In the genomic region with DNA sequence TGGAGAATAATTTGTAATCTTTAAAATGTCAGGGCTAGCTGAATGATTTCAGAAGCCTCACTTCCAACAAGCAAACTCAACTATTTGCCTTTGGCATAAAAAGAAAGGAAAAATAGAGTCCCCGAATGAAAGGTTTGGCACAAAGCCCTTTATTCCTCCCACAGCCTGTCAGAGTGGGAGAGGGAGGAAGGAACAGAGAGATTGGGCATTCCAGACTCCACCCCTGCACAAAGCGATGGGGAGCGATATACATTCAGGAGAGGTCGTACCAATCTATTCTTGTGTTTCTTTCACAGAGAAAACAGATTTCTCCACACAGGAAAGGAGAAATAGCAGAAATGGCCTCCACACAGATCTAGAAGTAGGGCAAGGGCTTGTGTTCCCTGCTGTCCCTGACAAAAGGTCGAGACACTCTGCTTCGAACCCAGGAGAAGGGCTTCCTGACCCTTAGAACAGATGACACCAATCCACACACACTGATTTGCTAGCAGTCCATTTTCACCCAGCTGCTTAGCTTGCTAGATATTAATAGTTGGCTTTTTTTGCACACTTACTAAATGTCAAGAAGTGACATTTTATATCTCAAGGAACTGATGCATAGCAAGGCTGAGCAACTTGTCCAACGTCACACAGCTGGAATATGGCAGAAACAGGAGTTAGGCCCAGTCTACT, we compare ENCODE assay signal across 13 cellular contexts.
A peak's percentile ranks its signal among the peaks of the same experiment; 100 is the strongest.
DNase-seq lines count a peak whose midpoint lies in the region; ATAC-seq and TF ChIP-seq lines count a peak whose summit lies in the region.
"Had no signal": no experiment of that assay in that cellular context is flagged by ENCODE, and none has a peak within 500 bp of the region (broad histone marks: within the 10 kb centered on the region; RNA-seq: fewer than 3 reads in every experiment).

No MANE protein-coding gene starts in this region.

- no peak overlapping the region for H3K27ac ChIP-seq in HEK293 (ENCODE audit: extremely low read depth, low read depth, low read length)
- peak overlapping the region; percentile 36 to 39 for H3K27ac ChIP-seq in coronary artery

- no peaks in the 10 kb centered on the region for H3K36me3 Mint-ChIP-seq in stimulated activated naive B cell treated with anti-CD40 and anti-IgM and Interleukin-4, amounts not matched to agents 10 μg/mL and 1 μg/mL and 100 μg/mL, for 72 hours
- H3K36me3 Mint-ChIP-seq: memory B cell had no signal

- DNase-seq in coronary artery (ENCODE audit: low spot score): no peak
- peak; percentile 68 for DNase-seq in inferior parietal cortex (ENCODE audit: extremely low spot score)
- no peak for DNase-seq in stimulated activated naive B cell treated with anti-CD40 and anti-IgM and Interleukin-4, amounts not matched to agents 10 μg/mL and 1 μg/mL and 100 μg/mL, for 72 hours
- no peak for DNase-seq in DMS114 treated with DMSO at 0.1 percent for 48 hours (lab: John Stamatoyannopoulos, UW; ENCODE audit: unreplicated experiment)
- DNase-seq in GM20000 (ENCODE audit: low spot score): no peak
- DNase-seq in NCI-H187 (lab: John Stamatoyannopoulos, UW): no peak
- no peak for DNase-seq in AML-193 (lab: John Stamatoyannopoulos, UW)
- DNase-seq: activated CD4-positive, alpha-beta T cell treated with anti-CD3 and anti-CD28 coated beads for 1 hour; activated T-cell treated with anti-CD3 and anti-CD28 coated beads, Interleukin-2, amount 50 U/mL, for 24 hours; GOT3; NCI-H2081 treated with DMSO at 0.1 percent for 48 hours had no signal

- no peaks in the 10 kb centered on the region for H3K9me3 Mint-ChIP-seq in stimulated activated naive B cell treated with anti-CD40 and anti-IgM and Interleukin-4, amounts not matched to agents 10 μg/mL and 1 μg/mL and 100 μg/mL, for 72 hours
- H3K9me3 Mint-ChIP-seq: activated T-cell treated with anti-CD3 and anti-CD28 coated beads, Interleukin-2, amount 50 U/mL, for 24 hours; memory B cell had no signal

- peak overlapping the region; percentile 48 to 55 for H3K4me3 Mint-ChIP-seq in stimulated activated naive B cell treated with anti-CD40 and anti-IgM and Interleukin-4, amounts not matched to agents 10 μg/mL and 1 μg/mL and 100 μg/mL, for 72 hours
- H3K4me3 Mint-ChIP-seq: activated T-cell treated with anti-CD3 and anti-CD28 coated beads, Interleukin-2, amount 50 U/mL, for 24 hours; memory B cell had no signal

- CTCF ChIA-PET in HEK293 (lab: Yijun Ruan, JAX): interaction anchor here (0.7 to 1.2 kb wide), 2 partner anchors 300 to 652 kb away, joined by 3 read pairs; no protein-coding TSS in a partner anchor

- H3K4me3 ChIP-seq in HEK293 (ENCODE audit: low read depth, low read length) (no peak overlapping the region), coronary artery (peak overlapping the region; percentile 53)

- H3K27ac Mint-ChIP-seq in stimulated activated naive B cell treated with anti-CD40 and anti-IgM and Interleukin-4, amounts not matched to agents 10 μg/mL and 1 μg/mL and 100 μg/mL, for 72 hours: peak overlapping the region; percentile 51
- H3K27ac Mint-ChIP-seq: activated T-cell treated with anti-CD3 and anti-CD28 coated beads, Interleukin-2, amount 50 U/mL, for 24 hours; memory B cell had no signal

- H3K27me3 Mint-ChIP-seq in stimulated activated naive B cell treated with anti-CD40 and anti-IgM and Interleukin-4, amounts not matched to agents 10 μg/mL and 1 μg/mL and 100 μg/mL, for 72 hours: peaks cover 0 to 28% of the 10 kb centered on the region in 2 donors

- peaks cover 3% of the 10 kb centered on the region; the same call in 1 of the 2 replicates for H3K4me1 ChIP-seq in HEK293 (ENCODE audit: control insufficient read depth, insufficient read depth, low read length)

- POLR2A ChIA-PET in HEK293 (lab: Yijun Ruan, JAX): no interaction called here

- H3K36me3 ChIP-seq in HEK293 (ENCODE audit: control insufficient read depth in 2 of 2, insufficient read depth in 1 of 2, low read length in 2 of 2): no peaks in the 10 kb centered on the region

- H3K4me1 Mint-ChIP-seq in stimulated activated naive B cell treated with anti-CD40 and anti-IgM and Interleukin-4, amounts not matched to agents 10 μg/mL and 1 μg/mL and 100 μg/mL, for 72 hours: peaks cover 19 to 39% of the 10 kb centered on the region in 2 donors
- H3K4me1 Mint-ChIP-seq: memory B cell had no signal

- H3K9me3 ChIP-seq in HEK293 (ENCODE audit: control insufficient read depth, insufficient read depth, low read depth, low read length): no peaks in the 10 kb centered on the region

- TF ChIP-seq CTCF in HEK293 (tag by site-specific recombination; IDR thresholded peaks at IDR 0.05) (no peak), coronary artery (IDR thresholded peaks at IDR 0.05) (no peak), GM20000 (IDR thresholded peaks at IDR 0.05; ENCODE audit: extremely low read depth, missing control alignments) (no peak)

- peak; percentile 60 to 63 for ATAC-seq in stimulated activated naive B cell treated with anti-CD40 and anti-IgM and Interleukin-4, amounts not matched to agents 10 μg/mL and 1 μg/mL and 100 μg/mL, for 72 hours (replicated peaks)

TF ChIP-seq in HEK293, 187 proteins besides CTCF, POLR2A, EP300 and RAD21:
- peak; percentile 53; the same call in 1 of the 2 replicates for TF ChIP-seq ZFHX2 (tag by site-specific recombination; conservative IDR thresholded peaks at IDR 0.05)
- TF ChIP-seq, protein P1, sequence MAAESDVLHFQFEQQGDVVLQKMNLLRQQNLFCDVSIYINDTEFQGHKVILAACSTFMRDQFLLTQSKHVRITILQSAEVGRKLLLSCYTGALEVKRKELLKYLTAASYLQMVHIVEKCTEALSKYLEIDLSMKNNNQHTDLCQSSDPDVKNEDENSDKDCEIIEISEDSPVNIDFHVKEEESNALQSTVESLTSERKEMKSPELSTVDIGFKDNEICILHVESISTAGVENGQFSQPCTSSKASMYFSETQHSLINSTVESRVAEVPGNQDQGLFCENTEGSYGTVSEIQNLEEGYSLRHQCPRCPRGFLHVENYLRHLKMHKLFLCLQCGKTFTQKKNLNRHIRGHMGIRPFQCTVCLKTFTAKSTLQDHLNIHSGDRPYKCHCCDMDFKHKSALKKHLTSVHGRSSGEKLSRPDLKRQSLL (tag by site-specific recombination; IDR thresholded peaks at IDR 0.05): no peak
- TF ChIP-seq ZNF555 (tag by site-specific recombination; conservative IDR thresholded peaks at IDR 0.05): no peak
- peak; percentile 25; the same call in 1 of the 2 replicates for TF ChIP-seq EGR2 (tag by site-specific recombination; IDR thresholded peaks at IDR 0.05; ENCODE audit: low read depth)
TF ChIP-seq in HEK293: peak in this region for 2.
